ENCODE assay signal across 20 cellular contexts in genomic region chr14:34867199-34867598, GRCh38.
"Had no signal": no experiment of that assay in that cellular context is flagged by ENCODE, and none has a peak within 500 bp of the region (broad histone marks: within the 10 kb centered on the region; RNA-seq: fewer than 3 reads in every experiment).

No MANE protein-coding gene starts in this region.

- H3K27ac Mint-ChIP-seq: activated naive CD8-positive, alpha-beta T cell treated with anti-CD3 and anti-CD28 coated beads, Interleukin-2, amount 10 ng/mL, durations not matched to agents 7 days and 5 days; activated T-cell treated with anti-CD3 and anti-CD28 coated beads, Interleukin-2, amount 50 U/mL, for 72 hours; memory B cell; progenitor cell of endocrine pancreas had no signal

- H3K27me3 ChIP-seq: hepatocyte, tibial artery, uterus had no signal

- H3K27ac ChIP-seq: hepatocyte, tibial artery, uterus had no signal

- H3K4me2 ChIP-seq: hepatocyte had no signal

- H3K36me3 ChIP-seq: uterus had no signal

- H3K4me3 Mint-ChIP-seq: activated naive CD8-positive, alpha-beta T cell treated with anti-CD3 and anti-CD28 coated beads, Interleukin-2, amount 10 ng/mL, durations not matched to agents 7 days and 5 days; activated T-cell treated with anti-CD3 and anti-CD28 coated beads, Interleukin-2, amount 50 U/mL, for 72 hours; memory B cell; naive B cell; neural crest cell had no signal

- H3K36me3 Mint-ChIP-seq: naive B cell had no signal

- H3K27me3 Mint-ChIP-seq: activated naive CD8-positive, alpha-beta T cell treated with anti-CD3 and anti-CD28 coated beads, Interleukin-2, amount 10 ng/mL, durations not matched to agents 7 days and 5 days; memory B cell; naive B cell; progenitor cell of endocrine pancreas had no signal

- H3K9me3 Mint-ChIP-seq: activated naive CD8-positive, alpha-beta T cell treated with anti-CD3 and anti-CD28 coated beads, Interleukin-2, amount 10 ng/mL, durations not matched to agents 7 days and 5 days; activated T-cell treated with anti-CD3 and anti-CD28 coated beads, Interleukin-2, amount 50 U/mL, for 72 hours; memory B cell; naive B cell; neural crest cell had no signal

- H2AFZ ChIP-seq: hepatocyte had no signal

- H3K9me3 ChIP-seq: mucosa of descending colon, tibial artery, uterus had no signal

- DNase-seq: activated CD4-positive, alpha-beta T cell treated with anti-CD3 and anti-CD28 coated beads, Interleukin-2, amount 50 U/mL, for 4 hours; activated CD4-positive, CD25-positive, alpha-beta regulatory T cell treated with anti-CD3 and anti-CD28 coated beads, Interleukin-2, amount 50 U/mL, for 72 hours; activated gamma-delta T cell; activated naive CD8-positive, alpha-beta T cell treated with anti-CD3 and anti-CD28 coated beads, Interleukin-2, amount 10 ng/mL, durations not matched to agents 7 days and 5 days; activated T-cell treated with anti-CD3 and anti-CD28 coated beads, Interleukin-2, amount 50 U/mL, for 72 hours; amygdala; dermis blood vessel endothelial cell; effector memory CD4-positive, alpha-beta T cell; foreskin fibroblast; mucosa of descending colon; naive B cell; stimulated activated CD4-positive, alpha-beta T cell treated with anti-CD3 and anti-CD28 coated beads, Interleukin-2, amount 100 ng/mL, for 24 hours; stimulated activated naive CD8-positive, alpha-beta T cell treated with anti-CD3 and anti-CD28 coated beads, Interleukin-15, Interleukin-2, amounts not matched to agents 100 U/mL and 50 U/mL, for 24 hours; substantia nigra; tibial artery; uterus had no signal

- H3K4me3 ChIP-seq: hepatocyte, mucosa of descending colon, tibial artery, uterus had no signal

- ATAC-seq: activated T-cell treated with anti-CD3 and anti-CD28 coated beads, Interleukin-2, amount 50 U/mL, for 72 hours; stimulated activated naive CD8-positive, alpha-beta T cell treated with anti-CD3 and anti-CD28 coated beads, Interleukin-15, Interleukin-2, amounts not matched to agents 100 U/mL and 50 U/mL, for 24 hours had no signal
